In genomic region chr6:166046232-166046631, GRCh38 we compare ENCODE assay signal across 13 cellular contexts.
DNase-seq lines count a peak whose midpoint lies in the region; ATAC-seq and TF ChIP-seq lines count a peak whose summit lies in the region.
"Had no signal": no experiment of that assay in that cellular context is flagged by ENCODE, and none has a peak within 500 bp of the region (broad histone marks: within the 10 kb centered on the region; RNA-seq: fewer than 3 reads in every experiment).

No MANE protein-coding gene starts in this region.

- intact Hi-C loops in CD14-positive monocyte (cut with micrococcal nuclease) = no loop called here

- H3K27me3 Mint-ChIP-seq in CD14-positive monocyte (ENCODE audit: low read depth in 3 of 3) = no peaks in the 10 kb centered on the region
- no peaks in the 10 kb centered on the region for H3K27me3 Mint-ChIP-seq in activated T-cell treated with anti-CD3 and anti-CD28 coated beads, Interleukin-2, amount 50 U/mL, for 72 hours (ENCODE audit: low read depth)
- H3K27me3 Mint-ChIP-seq: dendritic cell treated with granulocyte-macrophage colony-stimulating factor and Interleukin-4, amounts not matched to agents 40 ng/mL and 50 ng/mL, for 4 days had no signal

- H3K4me1 Mint-ChIP-seq in CD14-positive monocyte = no peaks in the 10 kb centered on the region
- H3K4me1 Mint-ChIP-seq in activated T-cell treated with anti-CD3 and anti-CD28 coated beads, Interleukin-2, amount 50 U/mL, for 72 hours (ENCODE audit: low read depth) = no peaks in the 10 kb centered on the region
- H3K4me1 Mint-ChIP-seq: T-cell had no signal

- in situ Hi-C loops in astrocyte of the spinal cord (cut with HindIII; ENCODE audit: low sequenced_read_pairs) = no loop called here

- peaks cover 0 to 3% (median 0%) of the 10 kb centered on the region in 7 donors for H3K9me3 Mint-ChIP-seq in CD14-positive monocyte
- H3K9me3 Mint-ChIP-seq in activated T-cell treated with anti-CD3 and anti-CD28 coated beads, Interleukin-2, amount 50 U/mL, for 72 hours = peaks cover 0 to 2% of the 10 kb centered on the region in 2 donors

- no peak overlapping the region for H3K4me3 ChIP-seq in astrocyte of the spinal cord (ENCODE audit: low read depth, low read length)

- no peak for ATAC-seq in esophagus mucosa
- no peak for ATAC-seq in activated T-cell treated with anti-CD3 and anti-CD28 coated beads, Interleukin-2, amount 50 U/mL, for 72 hours (replicated peaks in 1 of 2)
- ATAC-seq: T-cell had no signal

- no peak overlapping the region for H3K27ac Mint-ChIP-seq in CD14-positive monocyte
- no peak overlapping the region for H3K27ac Mint-ChIP-seq in activated T-cell treated with anti-CD3 and anti-CD28 coated beads, Interleukin-2, amount 50 U/mL, for 72 hours
- H3K27ac Mint-ChIP-seq: dendritic cell treated with granulocyte-macrophage colony-stimulating factor and Interleukin-4, amounts not matched to agents 40 ng/mL and 50 ng/mL, for 4 days; T-cell had no signal

- DNase-seq in DMS53 (lab: John Stamatoyannopoulos, UW) = peak; percentile 31
- DNase-seq in DMS53 treated with DMSO at 0.1 percent for 48 hours (lab: John Stamatoyannopoulos, UW; ENCODE audit: unreplicated experiment) = no peak
- DNase-seq in astrocyte of the spinal cord (ENCODE audit: low read depth, low spot score) = peak; percentile 96
- DNase-seq in inferior parietal cortex (ENCODE audit: extremely low spot score) = peak; percentile 21
- DNase-seq in superior temporal gyrus (ENCODE audit: extremely low spot score) = peak; percentile 49
- DNase-seq in CD14-positive monocyte (ENCODE audit: low spot score) = no peak
- DNase-seq in activated T-cell treated with anti-CD3 and anti-CD28 coated beads, Interleukin-2, amount 50 U/mL, for 72 hours = no peak
- DNase-seq: activated CD4-positive, alpha-beta T cell treated with anti-CD3 and anti-CD28 coated beads, Interleukin-2, amount 50 U/mL, for 48 hours; activated gamma-delta T cell treated with Interleukin-2 at 50 U/mL for 16 hours; NCI-H1694; T-cell had no signal

- H3K36me3 Mint-ChIP-seq in CD14-positive monocyte = no peaks in the 10 kb centered on the region
- no peaks in the 10 kb centered on the region for H3K36me3 Mint-ChIP-seq in activated T-cell treated with anti-CD3 and anti-CD28 coated beads, Interleukin-2, amount 50 U/mL, for 72 hours (ENCODE audit: insufficient read depth in 2 of 2)
- H3K36me3 Mint-ChIP-seq: T-cell had no signal

- TF ChIP-seq CTCF in astrocyte of the spinal cord (IDR thresholded peaks at IDR 0.05; ENCODE audit: low read depth, low read length) (no peak), CD14-positive monocyte (IDR thresholded peaks at IDR 0.05) (no peak)

- no peak overlapping the region for H3K4me3 Mint-ChIP-seq in CD14-positive monocyte
- no peak overlapping the region for H3K4me3 Mint-ChIP-seq in activated T-cell treated with anti-CD3 and anti-CD28 coated beads, Interleukin-2, amount 50 U/mL, for 72 hours
- H3K4me3 Mint-ChIP-seq: dendritic cell treated with granulocyte-macrophage colony-stimulating factor and Interleukin-4, amounts not matched to agents 40 ng/mL and 50 ng/mL, for 4 days; T-cell had no signal

Comparison
In these comparisons a context has a peak if more than half of its experiments do, and no peak if none do; other contexts are left out.
1. DNase-seq: peak in DMS53 (single experiment), astrocyte of the spinal cord (single experiment), inferior parietal cortex (single experiment) and superior temporal gyrus (single experiment); none in DMS53 treated with DMSO at 0.1 percent for 48 hours (single experiment), CD14-positive monocyte (single experiment) and activated T-cell treated with anti-CD3 and anti-CD28 coated beads, Interleukin-2, amount 50 U/mL, for 72 hours (0 of 2).